In the genomic region with DNA sequence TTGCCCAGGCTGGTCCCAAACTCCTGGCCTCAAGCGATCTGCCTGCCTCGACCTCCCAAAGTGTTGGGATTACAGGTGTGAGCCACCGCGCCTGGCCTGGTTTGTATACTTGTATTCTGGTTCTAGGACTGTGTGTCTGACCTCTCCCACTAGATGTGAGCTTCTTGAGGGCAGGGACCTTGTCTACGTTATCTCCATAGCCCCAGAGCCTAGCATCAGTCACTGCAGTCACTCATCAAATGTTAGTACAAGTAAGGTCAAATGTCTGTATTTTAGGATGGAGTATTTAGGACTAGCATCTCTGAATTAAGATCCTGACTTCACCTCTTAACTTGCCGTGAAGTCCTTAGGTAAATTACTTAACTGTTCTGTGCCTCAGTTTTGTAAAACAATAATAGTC, we compare ENCODE assay signal across 13 cellular contexts. TPM values are rescaled to one million over a fixed set of nuclear protein-coding genes. Genes with fewer than 3 reads are reported as not detected.
DNase-seq lines count a peak whose midpoint lies in the region; ATAC-seq, FAIRE-seq and TF ChIP-seq lines count a peak whose summit lies in the region.
"Had no signal": no experiment of that assay in that cellular context is flagged by ENCODE, and none has a peak within 500 bp of the region (broad histone marks: within the 10 kb centered on the region; RNA-seq: fewer than 3 reads in every experiment).

No MANE protein-coding gene starts in this region.

- intact Hi-C loops in CD14-positive monocyte (cut with micrococcal nuclease) (loop anchor here (2.0 to 5.0 kb wide), 3 partner anchors 15 to 46 kb away; no protein-coding TSS in a partner anchor), pancreas (cut with DNase I) (no loop called here)
- intact Hi-C loops in activated T-helper 2 cell treated with anti-CD3 and anti-CD28 coated beads, Interferon-gamma antibody, Interleukin-2, Interleukin-4, amounts not matched to agents 10 μg/mL and 5 μg/mL and 100 μg/mL, durations not matched to agents 14 hours and 24 hours and 36 hours (cut with micrococcal nuclease), result loop anchor here (10.0 kb wide), 1 partner anchor 281 kb away; the partner anchor contains the start of gene ATP6V0A2

- H3K27me3 ChIP-seq in GM06990 (replicated peaks; ENCODE audit: control insufficient read depth, insufficient read depth, low read length) (no peaks in the 10 kb centered on the region), pancreas (no peaks in the 10 kb centered on the region)

- no peaks in the 10 kb centered on the region for H3K27me3 Mint-ChIP-seq in CD14-positive monocyte (ENCODE audit: low read depth in 3 of 3)
- no peaks in the 10 kb centered on the region for H3K27me3 Mint-ChIP-seq in activated T-helper 2 cell treated with anti-CD3 and anti-CD28 coated beads, Interferon-gamma antibody, Interleukin-2, Interleukin-4, amounts not matched to agents 10 μg/mL and 5 μg/mL and 100 μg/mL, durations not matched to agents 14 hours and 24 hours and 36 hours (ENCODE audit: low read depth)
- no peaks in the 10 kb centered on the region for H3K27me3 Mint-ChIP-seq in natural killer cell treated with Interleukin-12 subunit alpha and Interleukin-12 subunit beta and Interleukin-15 and Interleukin-18, amount 100 ng/mL, for 72 hours

- H3K27ac Mint-ChIP-seq in CD14-positive monocyte, result peak overlapping the region; percentile 98 to 100 (median 99)
- peak overlapping the region; percentile 83 for H3K27ac Mint-ChIP-seq in activated T-helper 2 cell treated with anti-CD3 and anti-CD28 coated beads, Interferon-gamma antibody, Interleukin-2, Interleukin-4, amounts not matched to agents 10 μg/mL and 5 μg/mL and 100 μg/mL, durations not matched to agents 14 hours and 24 hours and 36 hours
- H3K27ac Mint-ChIP-seq in natural killer cell treated with Interleukin-12 subunit alpha and Interleukin-12 subunit beta and Interleukin-15 and Interleukin-18, amount 100 ng/mL, for 72 hours, result peak overlapping the region; percentile 81 to 92
- H3K27ac Mint-ChIP-seq: brain had no signal

- H3K36me3 ChIP-seq in GM06990 (ENCODE audit: control insufficient read depth, insufficient read depth, low read length) (peaks cover 6% of the 10 kb centered on the region), pancreas (no peaks in the 10 kb centered on the region)

- no peak for DNase-seq in CD14-positive monocyte (ENCODE audit: low spot score)
- no peak for DNase-seq in GM06990 (ENCODE audit: extremely low read depth, insufficient read length)
- no peak for DNase-seq in activated T-helper 2 cell treated with anti-CD3 and anti-CD28 coated beads, Interferon-gamma antibody, Interleukin-2, Interleukin-4, amounts not matched to agents 10 μg/mL and 5 μg/mL and 100 μg/mL, durations not matched to agents 14 hours and 24 hours and 36 hours (ENCODE audit: low spot score)
- no peak for DNase-seq in natural killer cell treated with Interleukin-12 subunit alpha and Interleukin-12 subunit beta and Interleukin-15 and Interleukin-18, amount 100 ng/mL, for 72 hours (ENCODE audit: low spot score)
- no peak for DNase-seq in NOMO-1 treated with DMSO at 0.1 percent for 48 hours (lab: John Stamatoyannopoulos, UW; ENCODE audit: unreplicated experiment)
- DNase-seq in pancreas, result no peak
- DNase-seq in left lobe of liver (ENCODE audit: low spot score), result no peak
- DNase-seq: IMR-90; NCI-H2029; stimulated activated CD4-positive, alpha-beta T cell treated with anti-CD3 and anti-CD28 coated beads, Interleukin-12 subunit alpha, Interleukin-12 subunit beta, amount 100 ng/mL, for 4 hours had no signal

- H3K4me1 ChIP-seq in pancreas, result peaks cover 0 to 5% (median 0%) of the 10 kb centered on the region in 3 donors

- FAIRE-seq in pancreas (lab: Jason Lieb, UNC), result no peak
- FAIRE-seq: GM12892 had no signal

- H3K27ac ChIP-seq in pancreas, result no peak overlapping the region

- WGBS in pancreas, 2 donors, result 92 to 94% methylated on average over 6 of the region's 6 CpGs

- H3K36me3 Mint-ChIP-seq in CD14-positive monocyte, result peaks cover 29 to 49% of the 10 kb centered on the region in 2 donors
- H3K36me3 Mint-ChIP-seq in activated T-helper 2 cell treated with anti-CD3 and anti-CD28 coated beads, Interferon-gamma antibody, Interleukin-2, Interleukin-4, amounts not matched to agents 10 μg/mL and 5 μg/mL and 100 μg/mL, durations not matched to agents 14 hours and 24 hours and 36 hours (ENCODE audit: low read depth), result peaks cover 54% of the 10 kb centered on the region
- peaks cover 5% of the 10 kb centered on the region for H3K36me3 Mint-ChIP-seq in natural killer cell treated with Interleukin-12 subunit alpha and Interleukin-12 subunit beta and Interleukin-15 and Interleukin-18, amount 100 ng/mL, for 72 hours

- H3K9me3 ChIP-seq in pancreas, result no peaks in the 10 kb centered on the region

- H3K9me3 Mint-ChIP-seq in CD14-positive monocyte, result peaks cover 0 to 2% (median 0%) of the 10 kb centered on the region in 7 donors
- H3K9me3 Mint-ChIP-seq in activated T-helper 2 cell treated with anti-CD3 and anti-CD28 coated beads, Interferon-gamma antibody, Interleukin-2, Interleukin-4, amounts not matched to agents 10 μg/mL and 5 μg/mL and 100 μg/mL, durations not matched to agents 14 hours and 24 hours and 36 hours, result no peaks in the 10 kb centered on the region
- no peaks in the 10 kb centered on the region for H3K9me3 Mint-ChIP-seq in natural killer cell treated with Interleukin-12 subunit alpha and Interleukin-12 subunit beta and Interleukin-15 and Interleukin-18, amount 100 ng/mL, for 72 hours
- H3K9me3 Mint-ChIP-seq: brain had no signal

- H3K4me3 ChIP-seq in GM06990 (replicated peaks; ENCODE audit: low read depth, low read length) (peak overlapping the region; percentile 98), pancreas (peak overlapping the region in 1 of 4 donors; percentile 17)

- no peak for ATAC-seq in natural killer cell treated with Interleukin-12 subunit alpha and Interleukin-12 subunit beta and Interleukin-15 and Interleukin-18, amount 100 ng/mL, for 72 hours
- ATAC-seq in pancreas, result no peak
- no peak for ATAC-seq in HG03354 (IDR thresholded peaks at IDR 0.05; ENCODE audit: poor library complexity, severe bottlenecking, unreplicated experiment)
- ATAC-seq in left lobe of liver, result no peak

- no peak for TF ChIP-seq CTCF in CD14-positive monocyte (IDR thresholded peaks at IDR 0.05)
- TF ChIP-seq CTCF in GM06990 (IDR thresholded peaks at IDR 0.05; ENCODE audit: insufficient read depth, low read length, poor library complexity, severe bottlenecking), result no peak
- TF ChIP-seq CTCF in pancreas (IDR thresholded peaks at IDR 0.05), result no peak

- peaks cover 55% of the 10 kb centered on the region for H3K4me1 Mint-ChIP-seq in CD14-positive monocyte
- H3K4me1 Mint-ChIP-seq in activated T-helper 2 cell treated with anti-CD3 and anti-CD28 coated beads, Interferon-gamma antibody, Interleukin-2, Interleukin-4, amounts not matched to agents 10 μg/mL and 5 μg/mL and 100 μg/mL, durations not matched to agents 14 hours and 24 hours and 36 hours (ENCODE audit: low read depth), result peaks cover 46% of the 10 kb centered on the region
- H3K4me1 Mint-ChIP-seq in natural killer cell treated with Interleukin-12 subunit alpha and Interleukin-12 subunit beta and Interleukin-15 and Interleukin-18, amount 100 ng/mL, for 72 hours (ENCODE audit: low read depth in 2 of 2), result peaks cover 38 to 43% of the 10 kb centered on the region in 2 donors

- peak overlapping the region; percentile 98 to 99 for H3K4me3 Mint-ChIP-seq in CD14-positive monocyte
- H3K4me3 Mint-ChIP-seq in activated T-helper 2 cell treated with anti-CD3 and anti-CD28 coated beads, Interferon-gamma antibody, Interleukin-2, Interleukin-4, amounts not matched to agents 10 μg/mL and 5 μg/mL and 100 μg/mL, durations not matched to agents 14 hours and 24 hours and 36 hours (ENCODE audit: low read depth), result peak overlapping the region; percentile 100
- peak overlapping the region; percentile 88 for H3K4me3 Mint-ChIP-seq in natural killer cell treated with Interleukin-12 subunit alpha and Interleukin-12 subunit beta and Interleukin-15 and Interleukin-18, amount 100 ng/mL, for 72 hours
- H3K4me3 Mint-ChIP-seq: brain had no signal

RNA-seq across cellular contexts. Expression of gene RILPL2, which starts 2.9 kb away (rescaled TPM):
- polyA plus RNA-seq in CD14-positive monocyte, result 10 to 100 TPM; 21.0 to 25.1 TPM
- total RNA-seq in activated T-helper 2 cell treated with anti-CD3 and anti-CD28 coated beads, Interferon-gamma antibody, Interleukin-2, Interleukin-4, amounts not matched to agents 10 μg/mL and 5 μg/mL and 100 μg/mL, durations not matched to agents 14 hours and 24 hours and 36 hours, result 15.7 and 16.3 TPM in 2 replicates
- total RNA-seq in natural killer cell treated with Interleukin-12 subunit alpha and Interleukin-12 subunit beta and Interleukin-15 and Interleukin-18, amount 100 ng/mL, for 72 hours, result 10 to 100 TPM in 1 of 2 donors, 1 to 10 TPM in 1; 9.7 to 12.2 TPM
- 1 to 10 TPM in 4 of 6 donors, under 1 TPM in 2; 0.83 to 1.9 (median 1.1) TPM for total RNA-seq in pancreas
- polyA plus RNA-seq in pancreas, result 1 to 10 TPM; 1.7 to 2.1 TPM
- 2.7 TPM for total RNA-seq in left lobe of liver

RNA-seq across cellular contexts. Expression of gene SNRNP35, which starts 24.3 kb away (rescaled TPM):
- polyA plus RNA-seq in CD14-positive monocyte, result 10 to 100 TPM; 16.7 to 19.5 TPM
- total RNA-seq in activated T-helper 2 cell treated with anti-CD3 and anti-CD28 coated beads, Interferon-gamma antibody, Interleukin-2, Interleukin-4, amounts not matched to agents 10 μg/mL and 5 μg/mL and 100 μg/mL, durations not matched to agents 14 hours and 24 hours and 36 hours, result 27.1 and 36.4 TPM in 2 replicates
- 10 to 100 TPM; 27.3 to 36.9 TPM for total RNA-seq in natural killer cell treated with Interleukin-12 subunit alpha and Interleukin-12 subunit beta and Interleukin-15 and Interleukin-18, amount 100 ng/mL, for 72 hours
- 10 to 100 TPM in 1 of 6 donors, 1 to 10 TPM in 5; 6.2 to 13.9 (median 8.3) TPM for total RNA-seq in pancreas
- 10 to 100 TPM; 53.0 to 59.4 TPM for polyA plus RNA-seq in pancreas
- total RNA-seq in left lobe of liver, result 7.6 TPM

RNA-seq across cellular contexts. Expression of gene KMT5A, which starts 49.7 kb away (rescaled TPM):
- 1 to 10 TPM in 1 of 2 donors, under 1 TPM in 1; 0.81 to 2.6 TPM for polyA plus RNA-seq in CD14-positive monocyte
- 72.7 and 74.1 TPM in 2 replicates for total RNA-seq in activated T-helper 2 cell treated with anti-CD3 and anti-CD28 coated beads, Interferon-gamma antibody, Interleukin-2, Interleukin-4, amounts not matched to agents 10 μg/mL and 5 μg/mL and 100 μg/mL, durations not matched to agents 14 hours and 24 hours and 36 hours
- 10 to 100 TPM; 67.2 to 95.6 TPM for total RNA-seq in natural killer cell treated with Interleukin-12 subunit alpha and Interleukin-12 subunit beta and Interleukin-15 and Interleukin-18, amount 100 ng/mL, for 72 hours
- total RNA-seq in pancreas, result 10 to 100 TPM; 13.7 to 27.9 (median 18.8) TPM
- polyA plus RNA-seq in pancreas, result 10 to 100 TPM; 34.8 to 41.9 TPM
- 14.7 TPM for total RNA-seq in left lobe of liver

Comparison
In these comparisons a context has a peak if more than half of its experiments do, and no peak if none do; other contexts are left out.
1. intact Hi-C loops: an anchor here in CD14-positive monocyte (2.0 to 5.0 kb wide) and activated T-helper 2 cell treated with anti-CD3 and anti-CD28 coated beads, Interferon-gamma antibody, Interleukin-2, Interleukin-4, amounts not matched to agents 10 μg/mL and 5 μg/mL and 100 μg/mL, durations not matched to agents 14 hours and 24 hours and 36 hours (10.0 kb wide); none called in pancreas.